Comparison of ENCODE assay signal across 12 cellular contexts in genomic region chr16:14370736-14371234, GRCh38.
"Had no signal": no experiment of that assay in that cellular context is flagged by ENCODE, and none has a peak within 500 bp of the region (broad histone marks: within the 10 kb centered on the region; RNA-seq: fewer than 3 reads in every experiment).

No MANE protein-coding gene starts in this region.

- H3K4me1 ChIP-seq: prostate gland, upper lobe of right lung had no signal

- H3K4me3 ChIP-seq: dorsolateral prefrontal cortex, prostate gland, upper lobe of right lung had no signal

- H3K27me3 ChIP-seq: dorsolateral prefrontal cortex, upper lobe of right lung had no signal

- H3K27ac ChIP-seq: dorsolateral prefrontal cortex, prostate gland, upper lobe of right lung had no signal

- H3K9me3 ChIP-seq: prostate gland, upper lobe of right lung had no signal

- H3K36me3 ChIP-seq: prostate gland, upper lobe of right lung had no signal

- DNase-seq: activated CD4-positive, alpha-beta memory T cell treated with anti-CD3 and anti-CD28 coated beads for 36 hours; activated CD4-positive, alpha-beta T cell treated with anti-CD3 and anti-CD28 coated beads for 36 hours; activated naive CD4-positive, alpha-beta T cell treated with Interleukin-2 at 50 U/mL for 16 hours; activated naive CD8-positive, alpha-beta T cell treated with anti-CD3 and anti-CD28 coated beads, Interleukin-2, amount 10 ng/mL, durations not matched to agents 7 days and 5 days; caudate nucleus; dorsolateral prefrontal cortex; foreskin melanocyte; hypothalamus; kidney; stimulated activated naive B cell treated with anti-CD40 and anti-IgM and Interleukin-4, amounts not matched to agents 10 μg/mL and 1 μg/mL and 100 μg/mL, for 72 hours; upper lobe of right lung had no signal
